9 cellular contexts compared by ENCODE assay signal in the genomic region with DNA sequence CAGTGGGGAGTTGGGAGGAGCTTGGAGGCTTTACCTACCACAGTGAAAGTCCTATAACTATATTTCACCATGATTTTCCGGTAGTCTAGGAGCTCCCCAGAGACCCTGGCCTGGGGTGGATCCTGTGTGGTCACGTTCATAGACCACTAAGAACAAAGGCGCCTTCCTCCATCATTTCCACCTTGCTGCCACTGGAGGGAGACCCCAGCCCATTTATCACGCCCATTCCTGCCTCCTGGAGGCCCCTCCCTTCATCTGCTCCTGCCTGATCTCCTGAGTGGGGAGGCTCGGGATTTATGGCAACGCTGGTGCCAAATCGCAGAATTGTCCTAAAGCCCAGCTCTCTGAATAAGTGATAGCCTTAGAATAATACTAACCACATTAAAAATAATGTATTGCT.
DNase-seq lines count a peak whose midpoint lies in the region; ATAC-seq, FAIRE-seq and TF ChIP-seq lines count a peak whose summit lies in the region.
"Had no signal": no experiment of that assay in that cellular context is flagged by ENCODE, and none has a peak within 500 bp of the region (broad histone marks: within the 10 kb centered on the region; RNA-seq: fewer than 3 reads in every experiment).

No MANE protein-coding gene starts in this region.

- H3K4me1 ChIP-seq in keratinocyte (ENCODE audit: control insufficient read depth, extremely low read depth, insufficient read depth, low read length), result no peaks in the 10 kb centered on the region

- no peak overlapping the region for H3K4me2 ChIP-seq in keratinocyte (ENCODE audit: control insufficient read depth, extremely low read depth, insufficient read depth, low read depth, low read length)

- H3K9me3 ChIP-seq in keratinocyte (ENCODE audit: control insufficient read depth, low read depth, low read length), result no peaks in the 10 kb centered on the region

- H3K4me3 ChIP-seq in AG09309 (ENCODE audit: control insufficient read depth, low read depth, low read length) (no peak overlapping the region), keratinocyte (ENCODE audit: control insufficient read depth in 2 of 3, extremely low read depth in 1 of 3, insufficient read depth in 2 of 3, low read depth in 1 of 3, low read length in 3 of 3) (no peak overlapping the region)

- no peak overlapping the region for H3K9ac ChIP-seq in keratinocyte (ENCODE audit: control insufficient read depth, extremely low read depth, insufficient read depth, low read length)

- H4K20me1 ChIP-seq in keratinocyte (ENCODE audit: control insufficient read depth, extremely low read depth, insufficient read depth, low read length), result no peaks in the 10 kb centered on the region

- FAIRE-seq in keratinocyte (lab: Jason Lieb, UNC), result no peak

- no peaks in the 10 kb centered on the region for H3K9me1 ChIP-seq in keratinocyte (ENCODE audit: control insufficient read depth, extremely low read depth, insufficient read depth, low read length)

- H3K27ac ChIP-seq in keratinocyte (ENCODE audit: control insufficient read depth, insufficient read depth, low read length), result no peak overlapping the region

- peak; percentile 30 for TF ChIP-seq CTCF in AG09309 (IDR thresholded peaks at IDR 0.05; ENCODE audit: control insufficient read depth, insufficient read depth, low read depth, low read length, missing control alignments)
- TF ChIP-seq CTCF in keratinocyte (optimal IDR thresholded peaks at IDR 0.05 in 1 of 3, IDR thresholded peaks at IDR 0.05 in 1 of 3, conservative IDR thresholded peaks at IDR 0.05 in 1 of 3; ENCODE audit: extremely low read depth in 1 of 3, insufficient read depth in 2 of 3, low read length in 3 of 3), result peak; percentile 32 to 68 (median 33)

- H3K36me3 ChIP-seq in keratinocyte (ENCODE audit: control insufficient read depth in 2 of 2, extremely low read depth in 1 of 2, insufficient read depth in 2 of 2, low read length in 2 of 2), result no peaks in the 10 kb centered on the region

- no peaks in the 10 kb centered on the region for H3K27me3 ChIP-seq in keratinocyte (ENCODE audit: control insufficient read depth, extremely low read depth, insufficient read depth, low read length)

- no peak overlapping the region for H2AFZ ChIP-seq in keratinocyte (ENCODE audit: control insufficient read depth, low read length)

- dilution Hi-C loops in keratinocyte (cut with MboI; ENCODE audit: extremely low pct_ligation_motif_present, low sequenced_read_pairs), result no loop called here

- no peaks in the 10 kb centered on the region for H3K79me2 ChIP-seq in keratinocyte (ENCODE audit: control insufficient read depth, insufficient read depth, low read length)

- DNase-seq in AG09309 (ENCODE audit: low read depth) (no peak), LHCN-M2 (ENCODE audit: low read depth) (peak; percentile 35), SK-N-DZ (ENCODE audit: low spot score) (peak; percentile 48), keratinocyte (ENCODE audit: low read depth, low spot score) (no peak)
- DNase-seq: left ventricle myocardium superior had no signal

- no peak for ATAC-seq in HG03342 (IDR thresholded peaks at IDR 0.05; ENCODE audit: unreplicated experiment)
- no peak for ATAC-seq in GM19452 (IDR thresholded peaks at IDR 0.05; ENCODE audit: unreplicated experiment)
- no peak for ATAC-seq in HG02588 (IDR thresholded peaks at IDR 0.05; ENCODE audit: unreplicated experiment)
- no peak for ATAC-seq in HG03139 (IDR thresholded peaks at IDR 0.05; ENCODE audit: unreplicated experiment)
- ATAC-seq: left ventricle myocardium superior had no signal

Comparison
In these comparisons a context has a peak if more than half of its experiments do, and no peak if none do; other contexts are left out.
1. DNase-seq: peak in LHCN-M2 (single experiment) and SK-N-DZ (single experiment); none in AG09309 (single experiment) and keratinocyte (single experiment).